In genomic region chr11:125114518-125114917, GRCh38 we compare ENCODE assay signal across 13 cellular contexts. TPM values are rescaled to one million over a fixed set of nuclear protein-coding genes. Genes with fewer than 3 reads are reported as not detected.
A peak's percentile ranks its signal among the peaks of the same experiment; 100 is the strongest.
DNase-seq lines count a peak whose midpoint lies in the region; ATAC-seq, FAIRE-seq and TF ChIP-seq lines count a peak whose summit lies in the region.
"Had no signal": no experiment of that assay in that cellular context is flagged by ENCODE, and none has a peak within 500 bp of the region (broad histone marks: within the 10 kb centered on the region; RNA-seq: fewer than 3 reads in every experiment).

No MANE protein-coding gene starts in this region.

- CTCF ChIA-PET in activated CD8-positive, alpha-beta T cell treated with anti-CD3 and anti-CD28 coated beads, Interleukin-2, amount 10 ng/mL, durations not matched to agents 7 days and 5 days (lab: Charles Lee), result interaction anchor here (0.7 to 2.3 kb wide), 3 partner anchors 9 to 28 kb away, joined by 3 to 10 read pairs (median 10); no protein-coding TSS in a partner anchor

- peaks cover 6% of the 10 kb centered on the region for H3K4me1 ChIP-seq in keratinocyte (ENCODE audit: control insufficient read depth, extremely low read depth, insufficient read depth, low read length)

- H3K9ac ChIP-seq in keratinocyte (ENCODE audit: control insufficient read depth, extremely low read depth, insufficient read depth, low read length), result no peak overlapping the region

- peak; percentile 14 for DNase-seq in ELR (ENCODE audit: low read depth)
- DNase-seq in KBM-7, result peak; percentile 8
- DNase-seq in activated CD8-positive, alpha-beta T cell treated with anti-CD3 and anti-CD28 coated beads, Interleukin-2, amount 10 ng/mL, durations not matched to agents 7 days and 5 days, result peak; percentile 24
- no peak for DNase-seq in keratinocyte (ENCODE audit: low read depth, low spot score)
- DNase-seq in stimulated activated CD4-positive, alpha-beta T cell treated with anti-CD3 and anti-CD28 coated beads, Interleukin-12 subunit alpha, Interleukin-12 subunit beta, amount 100 ng/mL, for 4 hours, result no peak
- DNase-seq in NCI-H1048 (lab: John Stamatoyannopoulos, UW), result no peak
- DNase-seq in kidney glomerular epithelial cell (lab: John Stamatoyannopoulos, UW), result no peak
- DNase-seq: CD8-positive, alpha-beta memory T cell; NCI-H187 had no signal

- no peaks in the 10 kb centered on the region for H4K20me1 ChIP-seq in keratinocyte (ENCODE audit: control insufficient read depth, extremely low read depth, insufficient read depth, low read length)

- H3K4me3 ChIP-seq in keratinocyte (ENCODE audit: control insufficient read depth in 2 of 3, extremely low read depth in 1 of 3, insufficient read depth in 2 of 3, low read depth in 1 of 3, low read length in 3 of 3), result no peak overlapping the region

- H3K9me3 Mint-ChIP-seq in activated CD8-positive, alpha-beta T cell treated with anti-CD3 and anti-CD28 coated beads, Interleukin-2, amount 10 ng/mL, durations not matched to agents 7 days and 5 days (ENCODE audit: insufficient read depth), result no peaks in the 10 kb centered on the region
- H3K9me3 Mint-ChIP-seq: memory B cell had no signal

- no peak overlapping the region for H3K4me3 Mint-ChIP-seq in activated CD8-positive, alpha-beta T cell treated with anti-CD3 and anti-CD28 coated beads, Interleukin-2, amount 10 ng/mL, durations not matched to agents 7 days and 5 days
- H3K4me3 Mint-ChIP-seq: CD8-positive, alpha-beta memory T cell; memory B cell had no signal

- no peaks in the 10 kb centered on the region for H3K27me3 ChIP-seq in keratinocyte (ENCODE audit: control insufficient read depth, extremely low read depth, insufficient read depth, low read length)

- no peak overlapping the region for H2AFZ ChIP-seq in keratinocyte (ENCODE audit: control insufficient read depth, low read length)

- no peak for ATAC-seq in activated CD8-positive, alpha-beta T cell treated with anti-CD3 and anti-CD28 coated beads, Interleukin-2, amount 10 ng/mL, durations not matched to agents 7 days and 5 days
- ATAC-seq in HG03342 (IDR thresholded peaks at IDR 0.05; ENCODE audit: unreplicated experiment), result no peak

- H3K36me3 Mint-ChIP-seq in activated CD8-positive, alpha-beta T cell treated with anti-CD3 and anti-CD28 coated beads, Interleukin-2, amount 10 ng/mL, durations not matched to agents 7 days and 5 days (ENCODE audit: low read depth), result peaks cover 2% of the 10 kb centered on the region
- H3K36me3 Mint-ChIP-seq: memory B cell had no signal

- TF ChIP-seq CTCF in keratinocyte (optimal IDR thresholded peaks at IDR 0.05 in 1 of 3, IDR thresholded peaks at IDR 0.05 in 1 of 3, conservative IDR thresholded peaks at IDR 0.05 in 1 of 3; ENCODE audit: extremely low read depth in 1 of 3, insufficient read depth in 2 of 3, low read length in 3 of 3), result peak; percentile 14 to 52 (median 32)

- no peak overlapping the region for H3K4me2 ChIP-seq in keratinocyte (ENCODE audit: control insufficient read depth, extremely low read depth, insufficient read depth, low read depth, low read length)

- POLR2A ChIA-PET in activated CD8-positive, alpha-beta T cell treated with anti-CD3 and anti-CD28 coated beads, Interleukin-2, amount 10 ng/mL, durations not matched to agents 7 days and 5 days (lab: Charles Lee), result interaction anchor here (1.0 kb wide), 1 partner anchor 9 kb away, joined by 3 read pairs; no protein-coding TSS in a partner anchor

- H3K27ac ChIP-seq in keratinocyte (ENCODE audit: control insufficient read depth, insufficient read depth, low read length), result no peak overlapping the region
- H3K27ac ChIP-seq: neutrophil had no signal

- no peak overlapping the region for H3K27ac Mint-ChIP-seq in activated CD8-positive, alpha-beta T cell treated with anti-CD3 and anti-CD28 coated beads, Interleukin-2, amount 10 ng/mL, durations not matched to agents 7 days and 5 days
- H3K27ac Mint-ChIP-seq: memory B cell had no signal

- no peaks in the 10 kb centered on the region for H3K36me3 ChIP-seq in keratinocyte (ENCODE audit: control insufficient read depth in 2 of 2, extremely low read depth in 1 of 2, insufficient read depth in 2 of 2, low read length in 2 of 2)
- H3K36me3 ChIP-seq: neutrophil had no signal

- H3K27me3 Mint-ChIP-seq in activated CD8-positive, alpha-beta T cell treated with anti-CD3 and anti-CD28 coated beads, Interleukin-2, amount 10 ng/mL, durations not matched to agents 7 days and 5 days (ENCODE audit: low read depth), result peaks cover 16% of the 10 kb centered on the region

- H3K9me1 ChIP-seq in keratinocyte (ENCODE audit: control insufficient read depth, extremely low read depth, insufficient read depth, low read length), result no peaks in the 10 kb centered on the region

- dilution Hi-C loops in keratinocyte (cut with MboI; ENCODE audit: extremely low pct_ligation_motif_present, low sequenced_read_pairs), result no loop called here

- in situ Hi-C loops in KBM-7 (cut with MboI; ENCODE audit: low pct_unique_long_range_greater_than_20kb, low sequenced_read_pairs), result no loop called here

- peaks cover 18% of the 10 kb centered on the region for H3K4me1 Mint-ChIP-seq in activated CD8-positive, alpha-beta T cell treated with anti-CD3 and anti-CD28 coated beads, Interleukin-2, amount 10 ng/mL, durations not matched to agents 7 days and 5 days (ENCODE audit: low read depth)

- no peaks in the 10 kb centered on the region for H3K9me3 ChIP-seq in keratinocyte (ENCODE audit: control insufficient read depth, low read depth, low read length)
- H3K9me3 ChIP-seq: neutrophil had no signal

- no peak for FAIRE-seq in keratinocyte (lab: Jason Lieb, UNC)
- FAIRE-seq: colon had no signal

- peaks cover 11% of the 10 kb centered on the region for H3K79me2 ChIP-seq in keratinocyte (ENCODE audit: control insufficient read depth, insufficient read depth, low read length)

RNA-seq across cellular contexts. Expression of gene TMEM218, which starts 3.1 kb away (rescaled TPM):
- total RNA-seq in activated CD8-positive, alpha-beta T cell treated with anti-CD3 and anti-CD28 coated beads, Interleukin-2, amount 10 ng/mL, durations not matched to agents 7 days and 5 days, result 10 to 100 TPM; 14.9 to 17.4 TPM
- 21.0 to 35.9 TPM (median 34.2 TPM) in 3 replicates for polyA plus RNA-seq in keratinocyte
- 2.5 TPM for polyA plus RNA-seq in keratinocyte (2011; ENCODE audit: low read depth)
- polyA plus RNA-seq in keratinocyte (2011; cell fraction: cytosol; rRNA removed), result 25.2 and 37.1 TPM in 2 replicates
- polyA plus RNA-seq in keratinocyte (2011; cell fraction: nucleus; rRNA removed), result 33.4 and 33.7 TPM in 2 replicates
- polyA plus RNA-seq in keratinocyte (2012; ENCODE audit: low replicate concordance), result 16.1 and 19.3 TPM in 2 replicates
- 8.3 to 15.7 TPM (median 8.7 TPM) in 3 replicates for polyA minus RNA-seq in keratinocyte
- 6.7 TPM for polyA minus RNA-seq in keratinocyte (2011; cell fraction: cytosol; rRNA and poly(A)+ RNA removed)
- 6.2 and 8.6 TPM in 2 replicates for polyA minus RNA-seq in keratinocyte (2011; cell fraction: nucleus; rRNA and poly(A)+ RNA removed)

RNA-seq across cellular contexts. Expression of gene PKNOX2, which starts 50.0 kb away (rescaled TPM):
- not detected for total RNA-seq in activated CD8-positive, alpha-beta T cell treated with anti-CD3 and anti-CD28 coated beads, Interleukin-2, amount 10 ng/mL, durations not matched to agents 7 days and 5 days
- 0.03 to 0.05 TPM (median 0.03 TPM) in 3 replicates for polyA plus RNA-seq in keratinocyte
- 0.06 TPM for polyA plus RNA-seq in keratinocyte (2011; ENCODE audit: low read depth)
- 0.01 and 0.06 TPM in 2 replicates for polyA plus RNA-seq in keratinocyte (2011; cell fraction: cytosol; rRNA removed)
- 0.04 TPM in 2 replicates for polyA plus RNA-seq in keratinocyte (2011; cell fraction: nucleus; rRNA removed)
- polyA plus RNA-seq in keratinocyte (2012; ENCODE audit: low replicate concordance), result 0.03 and 0.32 TPM in 2 replicates
- 0.07 TPM in 1 of 3 replicates, not detected in the others for polyA minus RNA-seq in keratinocyte
- polyA minus RNA-seq in keratinocyte (2011; cell fraction: cytosol; rRNA and poly(A)+ RNA removed), result not detected
- polyA minus RNA-seq in keratinocyte (2011; cell fraction: nucleus; rRNA and poly(A)+ RNA removed), result not detected in 2 replicates
- total RNA-seq: CD8-positive, alpha-beta memory T cell had no signal
- polyA plus RNA-seq: CD8-positive, alpha-beta memory T cell had no signal

RNA-seq across cellular contexts. Expression of gene SLC37A2, which starts 51.4 kb away (rescaled TPM):
- total RNA-seq in activated CD8-positive, alpha-beta T cell treated with anti-CD3 and anti-CD28 coated beads, Interleukin-2, amount 10 ng/mL, durations not matched to agents 7 days and 5 days, result under 1 TPM; 0.61 to 0.68 TPM
- 21.0 to 23.4 TPM (median 21.7 TPM) in 3 replicates for polyA plus RNA-seq in keratinocyte
- polyA plus RNA-seq in keratinocyte (2011; ENCODE audit: low read depth), result 23.5 TPM
- polyA plus RNA-seq in keratinocyte (2011; cell fraction: cytosol; rRNA removed), result 10.6 and 12.1 TPM in 2 replicates
- 29.3 and 30.3 TPM in 2 replicates for polyA plus RNA-seq in keratinocyte (2011; cell fraction: nucleus; rRNA removed)
- 20.7 and 50.5 TPM in 2 replicates for polyA plus RNA-seq in keratinocyte (2012; ENCODE audit: low replicate concordance)
- polyA minus RNA-seq in keratinocyte, result 27.3 to 36.0 TPM (median 30.6 TPM) in 3 replicates
- polyA minus RNA-seq in keratinocyte (2011; cell fraction: cytosol; rRNA and poly(A)+ RNA removed), result 17.3 TPM
- 27.3 and 31.5 TPM in 2 replicates for polyA minus RNA-seq in keratinocyte (2011; cell fraction: nucleus; rRNA and poly(A)+ RNA removed)

Comparison
In these comparisons a context has a peak if more than half of its experiments do, and no peak if none do; other contexts are left out.
1. DNase-seq: peak in ELR (single experiment), KBM-7 (single experiment) and activated CD8-positive, alpha-beta T cell treated with anti-CD3 and anti-CD28 coated beads, Interleukin-2, amount 10 ng/mL, durations not matched to agents 7 days and 5 days (single experiment); none in keratinocyte (single experiment), stimulated activated CD4-positive, alpha-beta T cell treated with anti-CD3 and anti-CD28 coated beads, Interleukin-12 subunit alpha, Interleukin-12 subunit beta, amount 100 ng/mL, for 4 hours (single experiment), NCI-H1048 (single experiment) and kidney glomerular epithelial cell (single experiment).